10 cellular contexts compared by ENCODE assay signal in genomic region chr20:31716351-31716750, GRCh38. TPM values are rescaled to one million over a fixed set of nuclear protein-coding genes. Genes with fewer than 3 reads are reported as not detected.
DNase-seq lines count a peak whose midpoint lies in the region; ATAC-seq and TF ChIP-seq lines count a peak whose summit lies in the region.
"Had no signal": no experiment of that assay in that cellular context is flagged by ENCODE, and none has a peak within 500 bp of the region (broad histone marks: within the 10 kb centered on the region; RNA-seq: fewer than 3 reads in every experiment).

No MANE protein-coding gene starts in this region.

- H3K4me2 ChIP-seq in skeletal muscle satellite cell (ENCODE audit: low read length) = peak overlapping the region; percentile 72

- peak overlapping the region; percentile 87 to 92 for H3K27ac Mint-ChIP-seq in T-cell

- POLR2A ChIA-PET in T-cell (lab: Charles Lee) = interaction anchor here (0.6 kb wide), 2 partner anchors 26 to 90 kb away, joined by 3 to 4 read pairs; no protein-coding TSS in a partner anchor

- H3K27me3 Mint-ChIP-seq in T-cell = no peaks in the 10 kb centered on the region

- H3K27me3 ChIP-seq in skeletal muscle satellite cell (ENCODE audit: control insufficient read depth, insufficient read depth, low read length) = no peaks in the 10 kb centered on the region

- H3K9ac ChIP-seq in skeletal muscle satellite cell (ENCODE audit: low read depth, low read length) = peak overlapping the region; percentile 54

- TF ChIP-seq CTCF in GM12864 (IDR thresholded peaks at IDR 0.05; ENCODE audit: low read depth, low read length, missing control alignments) = no peak
- no peak for TF ChIP-seq CTCF in epithelial cell of proximal tubule (conservative IDR thresholded peaks at IDR 0.05; ENCODE audit: low read depth, low read length)

- ATAC-seq in T-cell (replicated peaks in 1 of 4) = no peak
- ATAC-seq: mucosa of descending colon had no signal

- H3K4me1 ChIP-seq in skeletal muscle satellite cell (ENCODE audit: control insufficient read depth, insufficient read depth, low read length) = peaks cover 80% of the 10 kb centered on the region

- CTCF ChIA-PET in T-cell (lab: Charles Lee) = interaction anchor here (0.6 to 9.4 kb wide), 4 partner anchors 9 to 79 kb away, joined by 3 to 282 read pairs (median 5); no protein-coding TSS in a partner anchor

- H3K4me1 Mint-ChIP-seq in T-cell = peaks cover 92 to 99% (median 97%) of the 10 kb centered on the region in 3 donors

- H3K36me3 Mint-ChIP-seq in T-cell = peaks cover 32% of the 10 kb centered on the region

- H3K4me3 ChIP-seq in GM12864 (ENCODE audit: low read depth, low read length) (peak overlapping the region; percentile 26; the same call in 1 of the 2 replicates), epithelial cell of proximal tubule (ENCODE audit: low read depth, low read length) (peak overlapping the region; percentile 85), skeletal muscle satellite cell (ENCODE audit: low read length) (peak overlapping the region; percentile 65)
- H3K4me3 ChIP-seq: mucosa of descending colon had no signal

- peaks cover 83% of the 10 kb centered on the region for H3K36me3 ChIP-seq in skeletal muscle satellite cell (ENCODE audit: insufficient read depth, low read length)

- no peaks in the 10 kb centered on the region for H3K9me3 ChIP-seq in skeletal muscle satellite cell (replicated peaks; ENCODE audit: low read length)
- H3K9me3 ChIP-seq: mucosa of descending colon had no signal

- H3K9me3 Mint-ChIP-seq in T-cell = no peaks in the 10 kb centered on the region

- H3K4me3 Mint-ChIP-seq in T-cell = peak overlapping the region in 1 of 3 donors; percentile 66

- DNase-seq in GM12864 (ENCODE audit: low read depth) (no peak), T-cell (no peak), epithelial cell of proximal tubule (ENCODE audit: low read depth) (no peak), NCI-H2081 (lab: John Stamatoyannopoulos, UW) (no peak), NCI-H146 (lab: John Stamatoyannopoulos, UW) (no peak)
- no peak for DNase-seq in stimulated activated CD4-positive, alpha-beta T cell treated with anti-CD3 and anti-CD28 coated beads, Interleukin-4, amount 100 ng/mL, for 1 hour
- no peak for DNase-seq in stimulated activated CD8-positive, alpha-beta memory T cell treated with anti-CD3 and anti-CD28 coated beads, Interleukin-4, amount 100 ng/mL, for 48 hours
- DNase-seq: mucosa of descending colon, NCI-H69 had no signal

RNA-seq across cellular contexts. Expression of gene BCL2L1, which starts 6.3 kb away (rescaled TPM):
- total RNA-seq in T-cell = 10 to 100 TPM; 26.6 to 33.8 (median 27.7) TPM
- 197 and 209 TPM in 2 replicates for total RNA-seq in epithelial cell of proximal tubule
- 158 and 187 TPM in 2 replicates for total RNA-seq in skeletal muscle satellite cell (2012; rRNA removed)

RNA-seq across cellular contexts. Expression of gene TPX2, which starts 22.7 kb away (rescaled TPM):
- total RNA-seq in T-cell (1 to 10 TPM in 4 of 5 donors, under 1 TPM in 1; 0.99 to 3.0 (median 1.4) TPM), epithelial cell of proximal tubule (126 and 147 TPM in 2 replicates)
- total RNA-seq in skeletal muscle satellite cell (2012; rRNA removed) = 45.4 and 60.7 TPM in 2 replicates

Comparison
In these comparisons a context has a peak if more than half of its experiments do, and no peak if none do; other contexts are left out.
1. H3K4me3 ChIP-seq: peak in every context shown above with its lines; median percentile 85 in epithelial cell of proximal tubule; 65 in skeletal muscle satellite cell; 26 in GM12864.
2. RNA of gene TPX2, which starts 22.7 kb away (total RNA-seq): 126 to 147 TPM in epithelial cell of proximal tubule; 0.99 to 3.0 TPM in T-cell; every median in the first group is over 10 times any median in the second.